Comparison of ENCODE assay signal across 9 cellular contexts in the genomic region with DNA sequence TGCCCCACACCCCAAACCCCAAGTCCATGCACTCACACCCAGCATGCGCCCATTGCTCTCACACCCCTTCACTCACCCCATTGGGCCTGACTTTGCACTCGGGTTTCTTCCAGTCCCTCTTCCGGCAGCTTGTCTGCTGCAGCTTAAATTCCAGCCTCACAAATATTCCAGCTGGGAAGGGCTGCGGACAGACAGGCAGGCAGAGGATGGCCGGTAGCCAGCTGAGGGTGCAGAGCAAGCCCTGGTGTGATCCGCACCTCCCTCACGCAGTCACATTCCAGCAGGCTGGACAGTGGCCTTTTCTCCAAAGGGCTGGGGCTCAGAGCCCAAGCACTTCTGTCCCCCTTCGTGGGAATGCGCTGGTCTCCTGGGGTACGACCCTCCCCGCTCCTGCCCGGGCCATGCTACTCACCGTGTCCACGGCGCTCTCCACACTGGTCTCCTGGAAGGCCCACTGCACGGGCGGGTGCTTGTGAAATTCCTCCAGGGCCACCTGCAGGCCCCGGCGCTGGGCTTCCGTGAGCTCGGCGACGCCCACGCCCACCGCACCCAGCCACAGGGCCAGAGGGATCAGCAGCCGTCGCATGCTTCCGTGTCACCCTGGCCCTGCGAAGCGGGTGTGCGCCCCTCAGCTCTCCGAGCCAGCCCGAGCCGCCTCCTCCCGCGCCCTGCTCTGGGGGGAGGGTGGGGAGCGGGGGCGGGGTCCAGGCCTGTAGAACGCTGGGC. TPM values are rescaled to one million over a fixed set of nuclear protein-coding genes. Genes with fewer than 3 reads are reported as not detected.
DNase-seq lines count a peak whose midpoint lies in the region; ATAC-seq, FAIRE-seq and TF ChIP-seq lines count a peak whose summit lies in the region.
"Had no signal": no experiment of that assay in that cellular context is flagged by ENCODE, and none has a peak within 500 bp of the region (broad histone marks: within the 10 kb centered on the region; RNA-seq: fewer than 3 reads in every experiment).

No MANE protein-coding gene starts in this region.

- H3K27me3 ChIP-seq in astrocyte (ENCODE audit: insufficient read depth, low read length) (peaks cover 14% of the 10 kb centered on the region), gastrocnemius medialis (peaks cover 13 to 54% (median 39%) of the 10 kb centered on the region in 3 donors)

- H3K4me3 ChIP-seq in astrocyte (ENCODE audit: insufficient read depth, low read depth, low read length) (no peak overlapping the region), gastrocnemius medialis (peak overlapping the region; percentile 36 to 49 (median 42))

- H3K36me3 ChIP-seq in astrocyte (ENCODE audit: insufficient read depth, low read length) = no peaks in the 10 kb centered on the region
- H3K36me3 ChIP-seq in gastrocnemius medialis = no peaks in the 10 kb centered on the region

- intact Hi-C loops in gastrocnemius medialis (cut with DNase I; ENCODE audit: low total_unique reads) = no loop called here

- no peak for FAIRE-seq in astrocyte (lab: Jason Lieb, UNC)

- ATAC-seq in gastrocnemius medialis (peak in 1 of 2 donors; percentile 18), HG03439 (IDR thresholded peaks at IDR 0.05; ENCODE audit: unreplicated experiment) (no peak)

- peaks cover 14% of the 10 kb centered on the region for H3K4me1 Mint-ChIP-seq in astrocyte (ENCODE audit: low read depth, unreplicated experiment)

- no peak overlapping the region for H3K27ac ChIP-seq in astrocyte (ENCODE audit: low read depth, low read length)
- H3K27ac ChIP-seq in gastrocnemius medialis = peak overlapping the region in 2 of 4 donors; percentile 2 to 31
- H3K27ac ChIP-seq in substantia nigra (ENCODE audit: low read depth, low read length, poor library complexity, severe bottlenecking) = no peak overlapping the region

- peak overlapping the region; percentile 47 for H2AFZ ChIP-seq in astrocyte (ENCODE audit: low read depth, low read length)

- in situ Hi-C loops in gastrocnemius medialis (cut with MboI; ENCODE audit: low sequenced_read_pairs in 4 of 4) = loop anchor here in 1 of 4 donors (10.0 kb wide), 1 partner anchor 55 kb away; no protein-coding TSS in a partner anchor

- no peak for TF ChIP-seq CTCF in astrocyte (IDR thresholded peaks at IDR 0.05; ENCODE audit: insufficient read depth, low read depth, low read length)
- TF ChIP-seq CTCF in gastrocnemius medialis (IDR thresholded peaks at IDR 0.05 in 4 of 5, conservative IDR thresholded peaks at IDR 0.05 in 1 of 5) = no peak

- peaks cover 7% of the 10 kb centered on the region for H4K20me1 ChIP-seq in astrocyte (ENCODE audit: insufficient read depth, low read length)

- no peak overlapping the region for H3K27ac Mint-ChIP-seq in astrocyte (ENCODE audit: unreplicated experiment)

- no peak for TF ChIP-seq POLR2A in gastrocnemius medialis (IDR thresholded peaks at IDR 0.05)

- peak overlapping the region; percentile 66 for H3K4me2 ChIP-seq in astrocyte (ENCODE audit: low read length)

- peaks cover 6% of the 10 kb centered on the region for H3K36me3 Mint-ChIP-seq in astrocyte (ENCODE audit: low read depth, unreplicated experiment)

- peaks cover 12% of the 10 kb centered on the region for H3K4me1 ChIP-seq in astrocyte (ENCODE audit: insufficient read depth, low read length)
- peaks cover 5 to 11% of the 10 kb centered on the region in 2 donors for H3K4me1 ChIP-seq in gastrocnemius medialis

- DNase-seq in GM04504 (ENCODE audit: low read depth) (peak; percentile 40), astrocyte (ENCODE audit: low read depth) (peak; percentile 72), iPS-NIHi11 (ENCODE audit: low spot score) (peak; percentile 50), gastrocnemius medialis (no peak), substantia nigra (lab: John Stamatoyannopoulos, UW) (no peak), UCSD-AML1 (lab: John Stamatoyannopoulos, UW; ENCODE audit: unreplicated experiment) (no peak), hippocampal formation (lab: John Stamatoyannopoulos, UW) (no peak)

- H3K9ac ChIP-seq in astrocyte (ENCODE audit: low read length) = no peak overlapping the region

- H3K27me3 Mint-ChIP-seq in astrocyte (ENCODE audit: low read depth, unreplicated experiment) = peaks cover 38% of the 10 kb centered on the region

- no peaks in the 10 kb centered on the region for H3K79me2 ChIP-seq in astrocyte (ENCODE audit: insufficient read depth, low read length)

- peak overlapping the region; percentile 47 for H3K4me3 Mint-ChIP-seq in astrocyte (ENCODE audit: unreplicated experiment)

- H3K9me3 ChIP-seq in astrocyte (ENCODE audit: insufficient read depth, low read depth, low read length) (peaks cover 4% of the 10 kb centered on the region), gastrocnemius medialis (no peaks in the 10 kb centered on the region)

- H3K9me3 Mint-ChIP-seq in astrocyte (ENCODE audit: unreplicated experiment) = peaks cover 10% of the 10 kb centered on the region

RNA-seq across cellular contexts. Expression of gene RARRES2, which starts 1.2 kb away (rescaled TPM):
- total RNA-seq in astrocyte (19.4 and 21.7 TPM in 2 replicates), gastrocnemius medialis (10 to 100 TPM in 1 of 4 donors, 1 to 10 TPM in 3; 4.7 to 14.3 (median 6.5) TPM)
- total RNA-seq: T-helper 1 cell treated with Interleukin-12 subunit alpha and Interleukin-12 subunit beta and Interleukin-4 antibody, amounts not matched to agents 30 ng/mL and 1 ng/mL, for 36 hours had no signal

RNA-seq across cellular contexts. Expression of gene ACTR3C, which starts 16.8 kb away (rescaled TPM):
- total RNA-seq in astrocyte (0.25 TPM in 1 of 2 replicates, not detected in the other), gastrocnemius medialis (1 to 10 TPM in 2 of 4 donors, under 1 TPM in 1, not detected in 1; 0.27 to 2.7 (median 1.1) TPM)

RNA-seq across cellular contexts. Expression of gene LRRC61, which starts 17.0 kb away (rescaled TPM):
- total RNA-seq in astrocyte = 0.24 and 0.45 TPM in 2 replicates
- total RNA-seq in gastrocnemius medialis = 1 to 10 TPM in 3 of 4 donors, under 1 TPM in 1; 0.62 to 6.8 (median 1.9) TPM

RNA-seq across cellular contexts. Expression of gene REPIN1, which starts 28.4 kb away (rescaled TPM):
- total RNA-seq in astrocyte = 80.1 and 95.3 TPM in 2 replicates
- total RNA-seq in gastrocnemius medialis = 100 to 1,000 TPM; 115 to 332 (median 159) TPM

RNA-seq across cellular contexts. Expression of gene ZNF775, which starts 38.9 kb away (rescaled TPM):
- total RNA-seq in astrocyte = 6.4 and 6.5 TPM in 2 replicates
- total RNA-seq in gastrocnemius medialis = 1 to 10 TPM; 3.1 to 7.5 (median 3.3) TPM

Comparison
In these comparisons a context has a peak if more than half of its experiments do, and no peak if none do; other contexts are left out.
1. DNase-seq: peak in GM04504 (single experiment), astrocyte (single experiment) and iPS-NIHi11 (single experiment); none in gastrocnemius medialis (0 of 2), substantia nigra (0 of 49), UCSD-AML1 (single experiment) and hippocampal formation (0 of 2).